8 cellular contexts compared by ENCODE assay signal in genomic region chr19:46859637-46860124, GRCh38. TPM values are rescaled to one million over a fixed set of nuclear protein-coding genes. Genes with fewer than 3 reads are reported as not detected.
A peak's percentile ranks its signal among the peaks of the same experiment; 100 is the strongest.
DNase-seq lines count a peak whose midpoint lies in the region; ATAC-seq and TF ChIP-seq lines count a peak whose summit lies in the region.

No MANE protein-coding gene starts in this region.

- TF ChIP-seq CTCF in HL-60 (IDR thresholded peaks at IDR 0.05; ENCODE audit: insufficient read depth, low read length): no peak
- no peak for TF ChIP-seq CTCF in RWPE2 (IDR thresholded peaks at IDR 0.05; ENCODE audit: poor library complexity, severe bottlenecking)
- TF ChIP-seq CTCF in neural cell (IDR thresholded peaks at IDR 0.05; ENCODE audit: poor library complexity, severe bottlenecking): no peak

- H2AFZ ChIP-seq in neural cell (ENCODE audit: low read depth, low read length): no peak overlapping the region

- H3K9me2 ChIP-seq in neural cell (ENCODE audit: insufficient read depth, low read length): no peaks in the 10 kb centered on the region

- DNase-seq in DMS 273 (lab: John Stamatoyannopoulos, UW; ENCODE audit: unreplicated experiment): peak; percentile 95
- no peak for DNase-seq in HL-60 (ENCODE audit: low read depth in 1 of 2, low spot score in 1 of 2)
- peak; percentile 81 for DNase-seq in RWPE2 (ENCODE audit: low spot score)
- DNase-seq in stimulated activated CD4-positive, alpha-beta T cell treated with anti-CD3 and anti-CD28 coated beads, Interleukin-4, amount 100 ng/mL, for 1 hour: no peak
- no peak for DNase-seq in SKM-1 treated with dmso at 0.1 percent for 144 hours (lab: John Stamatoyannopoulos, UW; ENCODE audit: unreplicated experiment)

- no peak for TF ChIP-seq EP300 in neural cell (conservative IDR thresholded peaks at IDR 0.05; ENCODE audit: poor library complexity, severe bottlenecking)

- no peak for TF ChIP-seq RAD21 in neural cell (conservative IDR thresholded peaks at IDR 0.05)

- H3K36me3 ChIP-seq in RWPE2 (ENCODE audit: low read depth): 0 out of 2 replicates have a peak, but pooled peaks cover 4% of the 10 kb centered on the region
- no peaks in the 10 kb centered on the region for H3K36me3 ChIP-seq in esophagus (ENCODE audit: control insufficient read depth in 2 of 2, insufficient read depth in 2 of 2, low read length in 1 of 2)
- H3K36me3 ChIP-seq in neural cell (ENCODE audit: insufficient read depth, low read length): no peaks in the 10 kb centered on the region

- peaks cover 32% of the 10 kb centered on the region for H4K20me1 ChIP-seq in neural cell (ENCODE audit: insufficient read depth)

- H3K9me3 ChIP-seq in RWPE2 (ENCODE audit: severe bottlenecking) (no peaks in the 10 kb centered on the region), esophagus (ENCODE audit: control insufficient read depth in 2 of 2, insufficient read depth in 1 of 2, low read depth in 1 of 2, low read length in 1 of 2) (no peaks in the 10 kb centered on the region), neural cell (ENCODE audit: low read length) (no peaks in the 10 kb centered on the region)

- 15% methylated on average over 18 of the region's 18 CpGs for WGBS in esophagus, 2 donors

- H3K27ac ChIP-seq in HL-60 (replicated peaks): peak overlapping the region; percentile 97
- H3K27ac ChIP-seq in RWPE2 (ENCODE audit: poor library complexity, severe bottlenecking): peak overlapping the region; percentile 95
- H3K27ac ChIP-seq in esophagus (ENCODE audit: low read depth in 2 of 2, low read length in 1 of 2): peak overlapping the region; percentile 55 to 97
- peak overlapping the region; percentile 93 for H3K27ac ChIP-seq in neural cell (ENCODE audit: low read length)

- peaks cover 5% of the 10 kb centered on the region for H3F3A ChIP-seq in neural cell (ENCODE audit: insufficient read depth, low read length, poor library complexity, severe bottlenecking)

- H3K4me3 ChIP-seq in HL-60 (replicated peaks; ENCODE audit: insufficient read depth, low read length): peak overlapping the region; percentile 31
- H3K4me3 ChIP-seq in RWPE2 (ENCODE audit: severe bottlenecking): peak overlapping the region; percentile 8
- peak overlapping the region; percentile 87 to 94 for H3K4me3 ChIP-seq in esophagus (ENCODE audit: low read depth in 1 of 2, low read length in 2 of 2)
- peak overlapping the region; percentile 98 for H3K4me3 ChIP-seq in neural cell (ENCODE audit: low read length)

- H3K4me2 ChIP-seq in neural cell (ENCODE audit: low read length): peak overlapping the region; percentile 36

- no peak for ATAC-seq in RWPE2 (ENCODE audit: low read depth)
- ATAC-seq in GM21825 (IDR thresholded peaks at IDR 0.05; ENCODE audit: unreplicated experiment): no peak

- H3K27me3 ChIP-seq in HL-60 (ENCODE audit: insufficient read depth, poor library complexity, severe bottlenecking) (no peaks in the 10 kb centered on the region), RWPE2 (ENCODE audit: insufficient read depth, poor library complexity, severe bottlenecking) (no peaks in the 10 kb centered on the region), esophagus (ENCODE audit: control insufficient read depth in 1 of 2, insufficient read depth in 2 of 2, low read length in 2 of 2) (no peaks in the 10 kb centered on the region), neural cell (ENCODE audit: insufficient read depth, low read depth, low read length) (no peaks in the 10 kb centered on the region)

- peak overlapping the region; percentile 36 for H3K9ac ChIP-seq in neural cell (ENCODE audit: low read length)

- H3K4me1 ChIP-seq in RWPE2 (ENCODE audit: insufficient read depth, poor library complexity, severe bottlenecking) (peaks cover 21% of the 10 kb centered on the region), esophagus (ENCODE audit: control insufficient read depth in 2 of 2, insufficient read depth in 2 of 2, low read length in 1 of 2) (peaks cover 0 to 16% of the 10 kb centered on the region in 2 donors)

- H3K79me2 ChIP-seq in neural cell (replicated peaks; ENCODE audit: insufficient read depth, low read length): peaks cover 34% of the 10 kb centered on the region

TF ChIP-seq in neural cell, 6 proteins besides CTCF, POLR2A, EP300 and RAD21:
- no peak for TF ChIP-seq REST (IDR thresholded peaks at IDR 0.05; ENCODE audit: borderline replicate concordance)
- no peak for TF ChIP-seq SMC3 (conservative IDR thresholded peaks at IDR 0.05; ENCODE audit: poor library complexity)
- no peak for TF ChIP-seq TAF1 (IDR thresholded peaks at IDR 0.05; ENCODE audit: low read depth)
- no peak for TF ChIP-seq POLR2AphosphoS5 (IDR thresholded peaks at IDR 0.05)
- TF ChIP-seq MXI1 (conservative IDR thresholded peaks at IDR 0.05; ENCODE audit: poor library complexity, severe bottlenecking): no peak
- no peak for TF ChIP-seq EZH2 (IDR thresholded peaks at IDR 0.05; ENCODE audit: borderline replicate concordance, insufficient read depth, low read length, poor library complexity, severe bottlenecking)

RNA-seq across cellular contexts. Expression of gene ARHGAP35, which starts 1.1 kb away (rescaled TPM):
- polyA plus RNA-seq in esophagus (10 to 100 TPM in 1 of 2 donors, 1 to 10 TPM in 1; 9.6 to 15.2 TPM), neural cell (29.5 and 32.7 TPM in 2 replicates)
- polyA minus RNA-seq in neural cell: 121 and 136 TPM in 2 replicates

RNA-seq across cellular contexts. Expression of gene AP2S1, which starts 9.0 kb away (rescaled TPM):
- polyA plus RNA-seq in esophagus: 100 to 1,000 TPM in 1 of 2 donors, 10 to 100 TPM in 1; 71.2 to 157 TPM
- polyA plus RNA-seq in neural cell: 167 and 172 TPM in 2 replicates
- polyA minus RNA-seq in neural cell: 58.1 and 58.4 TPM in 2 replicates

Comparison
In these comparisons a context has a peak if more than half of its experiments do, and no peak if none do; other contexts are left out.
1. DNase-seq: peak in DMS 273 (single experiment) and RWPE2 (single experiment); none in HL-60 (0 of 2), stimulated activated CD4-positive, alpha-beta T cell treated with anti-CD3 and anti-CD28 coated beads, Interleukin-4, amount 100 ng/mL, for 1 hour (single experiment) and SKM-1 treated with dmso at 0.1 percent for 144 hours (single experiment).
2. H3K4me3 ChIP-seq: peak in every context shown above with its lines; median percentile 98 in neural cell; 90 in esophagus; 31 in HL-60; 8 in RWPE2.
3. Peak in every context shown above with its lines, with median percentiles within 50 percentile points of each other: H3K27ac ChIP-seq.